1 cellular context compared by ENCODE assay signal in genomic region chr2:228675715-228676114, GRCh38.
TF ChIP-seq lines count a peak whose summit lies in the region.

No MANE protein-coding gene starts in this region.

TF ChIP-seq in SK-N-SH, 30 proteins besides CTCF, POLR2A, EP300 and RAD21 (continued from another document):
- TF ChIP-seq USF2 (IDR thresholded peaks at IDR 0.05; ENCODE audit: borderline replicate concordance, low read depth, low read length) (no peak), TEAD4 (IDR thresholded peaks at IDR 0.05; ENCODE audit: borderline replicate concordance, insufficient read depth) (no peak), ZBTB33 (IDR thresholded peaks at IDR 0.05; ENCODE audit: borderline replicate concordance, low read depth) (no peak), POLR2AphosphoS5 (IDR thresholded peaks at IDR 0.05; ENCODE audit: low read depth, low read length) (no peak), TCF12 (IDR thresholded peaks at IDR 0.05) (peak; percentile 74), NFIC (IDR thresholded peaks at IDR 0.05; ENCODE audit: borderline replicate concordance) (0 out of 2 replicates have a peak, but pooled peaks have one; percentile 7), SIN3A (IDR thresholded peaks at IDR 0.05; ENCODE audit: borderline replicate concordance, low read depth, low read length) (no peak), FOXM1 (IDR thresholded peaks at IDR 0.05; ENCODE audit: low read depth) (no peak), MAX (IDR thresholded peaks at IDR 0.05; ENCODE audit: low read depth) (no peak)
